In the genomic region with DNA sequence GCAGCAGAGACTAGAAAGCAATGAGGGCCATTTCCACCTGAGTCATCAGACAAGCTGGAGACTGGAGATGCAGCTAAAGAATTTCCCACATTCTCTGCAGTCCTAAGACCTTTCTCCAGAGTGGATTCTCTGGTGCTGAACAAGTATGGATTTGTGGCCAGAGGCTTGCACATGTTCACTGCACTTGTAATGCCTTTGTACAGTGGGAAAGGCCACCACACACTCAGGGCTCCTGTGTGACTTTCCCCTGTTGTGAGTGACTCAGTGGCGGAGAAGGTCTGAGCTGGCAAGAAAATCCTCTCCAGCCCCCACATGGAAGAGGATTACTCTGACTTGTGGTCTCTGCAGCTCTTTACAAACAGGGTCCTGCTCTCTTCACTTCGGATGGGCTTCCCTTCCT, we compare ENCODE assay signal across 18 cellular contexts.
DNase-seq lines count a peak whose midpoint lies in the region; ATAC-seq and TF ChIP-seq lines count a peak whose summit lies in the region.
"Had no signal": no experiment of that assay in that cellular context is flagged by ENCODE, and none has a peak within 500 bp of the region (broad histone marks: within the 10 kb centered on the region; RNA-seq: fewer than 3 reads in every experiment).

No MANE protein-coding gene starts in this region.

- H3K4me3 ChIP-seq in AG10803 (ENCODE audit: low read length): no peak overlapping the region
- no peak overlapping the region for H3K4me3 ChIP-seq in MM.1S (ENCODE audit: low read length)
- H3K4me3 ChIP-seq: PC-9 had no signal

- H3K36me3 Mint-ChIP-seq in nephron progenitor cell (ENCODE audit: low read depth): peaks cover 12% of the 10 kb centered on the region

- no peak overlapping the region for H3K4me2 ChIP-seq in MM.1S (ENCODE audit: low read depth, low read length)
- H3K4me2 ChIP-seq: PC-9 had no signal

- no peaks in the 10 kb centered on the region for H3K4me1 ChIP-seq in foreskin keratinocyte
- H3K4me1 ChIP-seq in MM.1S (ENCODE audit: low read length): no peaks in the 10 kb centered on the region

- no peak overlapping the region for H3K9ac ChIP-seq in MM.1S (ENCODE audit: low read length)

- peaks cover 10% of the 10 kb centered on the region for H3K4me1 Mint-ChIP-seq in nephron progenitor cell
- H3K4me1 Mint-ChIP-seq: IgD-negative memory B cell had no signal

- H3F3A ChIP-seq in MM.1S (ENCODE audit: insufficient read depth, low read length): no peaks in the 10 kb centered on the region

- H2AFZ ChIP-seq in MM.1S (ENCODE audit: low read length): no peak overlapping the region
- H2AFZ ChIP-seq: PC-9 had no signal

- no peak overlapping the region for H3K27ac Mint-ChIP-seq in nephron progenitor cell
- H3K27ac Mint-ChIP-seq: IgD-negative memory B cell had no signal

- H3K4me3 Mint-ChIP-seq in nephron progenitor cell: no peak overlapping the region
- H3K4me3 Mint-ChIP-seq: IgD-negative memory B cell had no signal

- peaks cover 30% of the 10 kb centered on the region for H3K9me3 Mint-ChIP-seq in nephron progenitor cell

- H3K9me3 ChIP-seq in MM.1S (replicated peaks; ENCODE audit: insufficient read depth, low read length): no peaks in the 10 kb centered on the region

- TF ChIP-seq CTCF in AG10803 (conservative IDR thresholded peaks at IDR 0.05; ENCODE audit: low read length) (no peak), foreskin keratinocyte (conservative IDR thresholded peaks at IDR 0.05) (no peak), nephron progenitor cell (IDR thresholded peaks at IDR 0.05) (no peak), MM.1S (IDR thresholded peaks at IDR 0.05; ENCODE audit: low read length) (no peak)

- no peaks in the 10 kb centered on the region for H3K79me2 ChIP-seq in MM.1S (ENCODE audit: low read length)

- ATAC-seq in foreskin keratinocyte (no peak), HG03439 (IDR thresholded peaks at IDR 0.05; ENCODE audit: unreplicated experiment) (no peak)

- H3K27me3 ChIP-seq in foreskin keratinocyte (no peaks in the 10 kb centered on the region), MM.1S (replicated peaks; ENCODE audit: insufficient read depth, low read length) (no peaks in the 10 kb centered on the region)

- no peaks in the 10 kb centered on the region for H3K9me2 ChIP-seq in MM.1S (replicated peaks; ENCODE audit: insufficient read depth, low read length)

- H3K27ac ChIP-seq in foreskin keratinocyte (no peak overlapping the region), MM.1S (ENCODE audit: low read length) (no peak overlapping the region)
- H3K27ac ChIP-seq: C4-2B, PC-9 had no signal

- no peaks in the 10 kb centered on the region for H3K36me3 ChIP-seq in MM.1S (replicated peaks; ENCODE audit: insufficient read depth, low read length)

- H4K20me1 ChIP-seq in MM.1S (ENCODE audit: insufficient read depth, low read length): no peaks in the 10 kb centered on the region

- peaks cover 7% of the 10 kb centered on the region for H3K27me3 Mint-ChIP-seq in nephron progenitor cell (ENCODE audit: low read depth, poor library complexity)
- H3K27me3 Mint-ChIP-seq: IgD-negative memory B cell had no signal

- DNase-seq in AG10803 (ENCODE audit: low read depth): peak; percentile 72
- peak; percentile 74 for DNase-seq in M059J (ENCODE audit: low read depth)
- peak; percentile 26 to 39 for DNase-seq in foreskin keratinocyte
- DNase-seq in renal cortical epithelial cell (ENCODE audit: low read depth): peak; percentile 25
- DNase-seq in nephron progenitor cell: no peak
- no peak for DNase-seq in NCI-H345 (lab: John Stamatoyannopoulos, UW)
- no peak for DNase-seq in MM.1S
- DNase-seq: DND-41, GDM1, H7, Kasumi-1, NCI-H1930, NCI-H2171 treated with DMSO at 0.1 percent for 48 hours, NCI-H748 treated with DMSO at 0.1 percent for 48 hours, PC-9 had no signal

Comparison
In these comparisons a context has a peak if more than half of its experiments do, and no peak if none do; other contexts are left out.
1. DNase-seq: peak in AG10803 (single experiment), M059J (single experiment), foreskin keratinocyte (2 of 2) and renal cortical epithelial cell (single experiment); none in nephron progenitor cell (single experiment), NCI-H345 (single experiment) and MM.1S (single experiment).